ENCODE assay signal across 1 cellular context in the genomic region with DNA sequence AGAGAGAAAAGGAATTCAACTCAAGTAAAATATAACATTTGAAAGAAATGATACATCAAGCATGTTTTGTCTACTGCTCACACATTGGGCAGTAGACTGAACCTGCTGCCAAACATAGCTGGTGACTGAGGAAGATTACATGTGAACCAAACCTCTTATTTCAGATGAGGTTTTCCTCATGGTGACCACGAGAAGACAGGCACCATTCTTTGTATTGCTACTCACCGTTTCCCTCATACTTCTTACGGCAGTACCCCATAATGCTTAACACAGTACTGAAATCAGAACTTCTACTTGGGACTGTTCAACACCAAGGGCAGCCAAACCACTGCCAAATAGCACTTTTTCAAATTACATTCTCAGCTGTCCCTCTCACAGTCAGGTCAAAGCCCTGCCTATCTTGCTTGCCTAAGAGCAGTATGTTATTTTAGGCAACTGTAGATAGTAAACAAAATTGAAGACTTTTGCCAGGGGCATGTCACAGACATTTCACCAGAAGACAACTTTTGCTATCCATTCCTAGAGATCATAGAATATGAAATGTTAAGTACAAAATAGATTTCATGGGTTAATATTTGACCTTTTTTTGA.
TF ChIP-seq lines count a peak whose summit lies in the region.

No MANE protein-coding gene starts in this region.

TF ChIP-seq in H1, 55 proteins besides CTCF, POLR2A, EP300 and RAD21 (continued from another document):
- TF ChIP-seq, protein P1, sequence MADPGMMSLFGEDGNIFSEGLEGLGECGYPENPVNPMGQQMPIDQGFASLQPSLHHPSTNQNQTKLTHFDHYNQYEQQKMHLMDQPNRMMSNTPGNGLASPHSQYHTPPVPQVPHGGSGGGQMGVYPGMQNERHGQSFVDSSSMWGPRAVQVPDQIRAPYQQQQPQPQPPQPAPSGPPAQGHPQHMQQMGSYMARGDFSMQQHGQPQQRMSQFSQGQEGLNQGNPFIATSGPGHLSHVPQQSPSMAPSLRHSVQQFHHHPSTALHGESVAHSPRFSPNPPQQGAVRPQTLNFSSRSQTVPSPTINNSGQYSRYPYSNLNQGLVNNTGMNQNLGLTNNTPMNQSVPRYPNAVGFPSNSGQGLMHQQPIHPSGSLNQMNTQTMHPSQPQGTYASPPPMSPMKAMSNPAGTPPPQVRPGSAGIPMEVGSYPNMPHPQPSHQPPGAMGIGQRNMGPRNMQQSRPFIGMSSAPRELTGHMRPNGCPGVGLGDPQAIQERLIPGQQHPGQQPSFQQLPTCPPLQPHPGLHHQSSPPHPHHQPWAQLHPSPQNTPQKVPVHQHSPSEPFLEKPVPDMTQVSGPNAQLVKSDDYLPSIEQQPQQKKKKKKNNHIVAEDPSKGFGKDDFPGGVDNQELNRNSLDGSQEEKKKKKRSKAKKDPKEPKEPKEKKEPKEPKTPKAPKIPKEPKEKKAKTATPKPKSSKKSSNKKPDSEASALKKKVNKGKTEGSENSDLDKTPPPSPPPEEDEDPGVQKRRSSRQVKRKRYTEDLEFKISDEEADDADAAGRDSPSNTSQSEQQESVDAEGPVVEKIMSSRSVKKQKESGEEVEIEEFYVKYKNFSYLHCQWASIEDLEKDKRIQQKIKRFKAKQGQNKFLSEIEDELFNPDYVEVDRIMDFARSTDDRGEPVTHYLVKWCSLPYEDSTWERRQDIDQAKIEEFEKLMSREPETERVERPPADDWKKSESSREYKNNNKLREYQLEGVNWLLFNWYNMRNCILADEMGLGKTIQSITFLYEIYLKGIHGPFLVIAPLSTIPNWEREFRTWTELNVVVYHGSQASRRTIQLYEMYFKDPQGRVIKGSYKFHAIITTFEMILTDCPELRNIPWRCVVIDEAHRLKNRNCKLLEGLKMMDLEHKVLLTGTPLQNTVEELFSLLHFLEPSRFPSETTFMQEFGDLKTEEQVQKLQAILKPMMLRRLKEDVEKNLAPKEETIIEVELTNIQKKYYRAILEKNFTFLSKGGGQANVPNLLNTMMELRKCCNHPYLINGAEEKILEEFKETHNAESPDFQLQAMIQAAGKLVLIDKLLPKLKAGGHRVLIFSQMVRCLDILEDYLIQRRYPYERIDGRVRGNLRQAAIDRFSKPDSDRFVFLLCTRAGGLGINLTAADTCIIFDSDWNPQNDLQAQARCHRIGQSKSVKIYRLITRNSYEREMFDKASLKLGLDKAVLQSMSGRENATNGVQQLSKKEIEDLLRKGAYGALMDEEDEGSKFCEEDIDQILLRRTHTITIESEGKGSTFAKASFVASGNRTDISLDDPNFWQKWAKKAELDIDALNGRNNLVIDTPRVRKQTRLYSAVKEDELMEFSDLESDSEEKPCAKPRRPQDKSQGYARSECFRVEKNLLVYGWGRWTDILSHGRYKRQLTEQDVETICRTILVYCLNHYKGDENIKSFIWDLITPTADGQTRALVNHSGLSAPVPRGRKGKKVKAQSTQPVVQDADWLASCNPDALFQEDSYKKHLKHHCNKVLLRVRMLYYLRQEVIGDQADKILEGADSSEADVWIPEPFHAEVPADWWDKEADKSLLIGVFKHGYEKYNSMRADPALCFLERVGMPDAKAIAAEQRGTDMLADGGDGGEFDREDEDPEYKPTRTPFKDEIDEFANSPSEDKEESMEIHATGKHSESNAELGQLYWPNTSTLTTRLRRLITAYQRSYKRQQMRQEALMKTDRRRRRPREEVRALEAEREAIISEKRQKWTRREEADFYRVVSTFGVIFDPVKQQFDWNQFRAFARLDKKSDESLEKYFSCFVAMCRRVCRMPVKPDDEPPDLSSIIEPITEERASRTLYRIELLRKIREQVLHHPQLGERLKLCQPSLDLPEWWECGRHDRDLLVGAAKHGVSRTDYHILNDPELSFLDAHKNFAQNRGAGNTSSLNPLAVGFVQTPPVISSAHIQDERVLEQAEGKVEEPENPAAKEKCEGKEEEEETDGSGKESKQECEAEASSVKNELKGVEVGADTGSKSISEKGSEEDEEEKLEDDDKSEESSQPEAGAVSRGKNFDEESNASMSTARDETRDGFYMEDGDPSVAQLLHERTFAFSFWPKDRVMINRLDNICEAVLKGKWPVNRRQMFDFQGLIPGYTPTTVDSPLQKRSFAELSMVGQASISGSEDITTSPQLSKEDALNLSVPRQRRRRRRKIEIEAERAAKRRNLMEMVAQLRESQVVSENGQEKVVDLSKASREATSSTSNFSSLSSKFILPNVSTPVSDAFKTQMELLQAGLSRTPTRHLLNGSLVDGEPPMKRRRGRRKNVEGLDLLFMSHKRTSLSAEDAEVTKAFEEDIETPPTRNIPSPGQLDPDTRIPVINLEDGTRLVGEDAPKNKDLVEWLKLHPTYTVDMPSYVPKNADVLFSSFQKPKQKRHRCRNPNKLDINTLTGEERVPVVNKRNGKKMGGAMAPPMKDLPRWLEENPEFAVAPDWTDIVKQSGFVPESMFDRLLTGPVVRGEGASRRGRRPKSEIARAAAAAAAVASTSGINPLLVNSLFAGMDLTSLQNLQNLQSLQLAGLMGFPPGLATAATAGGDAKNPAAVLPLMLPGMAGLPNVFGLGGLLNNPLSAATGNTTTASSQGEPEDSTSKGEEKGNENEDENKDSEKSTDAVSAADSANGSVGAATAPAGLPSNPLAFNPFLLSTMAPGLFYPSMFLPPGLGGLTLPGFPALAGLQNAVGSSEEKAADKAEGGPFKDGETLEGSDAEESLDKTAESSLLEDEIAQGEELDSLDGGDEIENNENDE (IDR thresholded peaks at IDR 0.05; ENCODE audit: insufficient replicate concordance, low read length), result no peak
- TF ChIP-seq JUND (IDR thresholded peaks at IDR 0.05; ENCODE audit: low read length) (no peak), BRCA1 (IDR thresholded peaks at IDR 0.05; ENCODE audit: low read depth, low read length) (no peak), TCF12 (IDR thresholded peaks at IDR 0.05; ENCODE audit: low read depth, low read length) (no peak), PHF8 (conservative IDR thresholded peaks at IDR 0.05; ENCODE audit: low read depth, low read length) (no peak)
